12 cellular contexts compared by ENCODE assay signal in genomic region chr6:99590728-99591672, GRCh38. TPM values are rescaled to one million over a fixed set of nuclear protein-coding genes. Genes with fewer than 3 reads are reported as not detected.
DNase-seq lines count a peak whose midpoint lies in the region; ATAC-seq, FAIRE-seq and TF ChIP-seq lines count a peak whose summit lies in the region.
"Had no signal": no experiment of that assay in that cellular context is flagged by ENCODE, and none has a peak within 500 bp of the region (broad histone marks: within the 10 kb centered on the region; RNA-seq: fewer than 3 reads in every experiment).

No MANE protein-coding gene starts in this region.

- no peak overlapping the region for H3K27ac Mint-ChIP-seq in stimulated activated naive CD8-positive, alpha-beta T cell treated with anti-CD3 and anti-CD28 coated beads, Interleukin-15, amount 100 ng/mL, for 72 hours
- H3K27ac Mint-ChIP-seq in astrocyte (ENCODE audit: unreplicated experiment) = no peak overlapping the region
- H3K27ac Mint-ChIP-seq: activated naive CD4-positive, alpha-beta T cell treated with anti-CD3 and anti-CD28 coated beads, Interleukin-2, amount 50 U/mL, for 24 hours; stimulated activated memory B cell treated with anti-CD40 and anti-IgM and Interleukin-4, amounts not matched to agents 10 μg/mL and 1 μg/mL and 100 μg/mL, for 72 hours had no signal

- peaks cover 0 to 9% of the 10 kb centered on the region in 2 donors for H3K9me3 Mint-ChIP-seq in stimulated activated naive CD8-positive, alpha-beta T cell treated with anti-CD3 and anti-CD28 coated beads, Interleukin-15, amount 100 ng/mL, for 72 hours
- H3K9me3 Mint-ChIP-seq in astrocyte (ENCODE audit: unreplicated experiment) = no peaks in the 10 kb centered on the region

- no peak overlapping the region for H2BK15ac ChIP-seq in mesenchymal stem cell (ENCODE audit: low read depth, poor library complexity, severe bottlenecking)

- no peak overlapping the region for H2BK5ac ChIP-seq in mesenchymal stem cell (ENCODE audit: low read depth, low read length, poor library complexity, severe bottlenecking)

- no peaks in the 10 kb centered on the region for H3K36me3 Mint-ChIP-seq in astrocyte (ENCODE audit: low read depth, unreplicated experiment)
- H3K36me3 Mint-ChIP-seq: stimulated activated memory B cell treated with anti-CD40 and anti-IgM and Interleukin-4, amounts not matched to agents 10 μg/mL and 1 μg/mL and 100 μg/mL, for 72 hours had no signal

- no peak overlapping the region for H3K27ac ChIP-seq in astrocyte (ENCODE audit: low read depth, low read length)
- no peak overlapping the region for H3K27ac ChIP-seq in mesenchymal stem cell (ENCODE audit: low read length, poor library complexity, severe bottlenecking)
- no peak overlapping the region for H3K27ac ChIP-seq in transverse colon

- TF ChIP-seq CTCF in astrocyte (IDR thresholded peaks at IDR 0.05; ENCODE audit: insufficient read depth, low read depth, low read length) = no peak
- no peak for TF ChIP-seq CTCF in transverse colon (IDR thresholded peaks at IDR 0.05)

- no peaks in the 10 kb centered on the region for H3K36me3 ChIP-seq in astrocyte (ENCODE audit: insufficient read depth, low read length)
- H3K36me3 ChIP-seq in mesenchymal stem cell (ENCODE audit: control insufficient read depth in 1 of 2, insufficient read depth in 2 of 2, low read depth in 1 of 2, low read length in 2 of 2) = no peaks in the 10 kb centered on the region
- H3K36me3 ChIP-seq in transverse colon = no peaks in the 10 kb centered on the region

- H3K79me2 ChIP-seq in astrocyte (ENCODE audit: insufficient read depth, low read length) = no peaks in the 10 kb centered on the region

- in situ Hi-C loops in transverse colon (cut with MboI; ENCODE audit: low pct_ligation_motif_present in 1 of 4, low pct_unique_long_range_greater_than_20kb in 1 of 4, low sequenced_read_pairs in 3 of 4) = no loop called here

- H3K9ac ChIP-seq in astrocyte (ENCODE audit: low read length) = no peak overlapping the region
- H3K9ac ChIP-seq in mesenchymal stem cell (ENCODE audit: low read length) = no peak overlapping the region

- H3K23ac ChIP-seq in mesenchymal stem cell (ENCODE audit: low read length in 2 of 2) = peak overlapping the region in 1 of 2 experiments; percentile 60

- ATAC-seq in stimulated activated naive CD8-positive, alpha-beta T cell treated with anti-CD3 and anti-CD28 coated beads, Interleukin-15, amount 100 ng/mL, for 72 hours = no peak
- ATAC-seq in stimulated activated naive CD8-positive, alpha-beta T cell treated with anti-CD3 and anti-CD28 coated beads, Interleukin-15, Interleukin-2, amounts not matched to agents 100 U/mL and 50 U/mL, for 24 hours = no peak
- no peak for ATAC-seq in GM21723 (IDR thresholded peaks at IDR 0.05; ENCODE audit: unreplicated experiment)
- ATAC-seq: mucosa of descending colon; stimulated activated memory B cell treated with anti-CD40 and anti-IgM and Interleukin-4, amounts not matched to agents 10 μg/mL and 1 μg/mL and 100 μg/mL, for 72 hours had no signal

- peak in 1 of 2 donors; percentile 9 for DNase-seq in stimulated activated naive CD8-positive, alpha-beta T cell treated with anti-CD3 and anti-CD28 coated beads, Interleukin-15, amount 100 ng/mL, for 72 hours
- DNase-seq in stimulated activated naive CD8-positive, alpha-beta T cell treated with anti-CD3 and anti-CD28 coated beads, Interleukin-15, Interleukin-2, amounts not matched to agents 100 U/mL and 50 U/mL, for 24 hours = no peak
- DNase-seq in astrocyte (ENCODE audit: low read depth) = no peak
- DNase-seq in mesenchymal stem cell = no peak
- DNase-seq in NCI-H2029 treated with DMSO at 0.1 percent for 48 hours (lab: John Stamatoyannopoulos, UW) = no peak
- DNase-seq in NCI-H1930 (lab: John Stamatoyannopoulos, UW) = no peak
- no peak for DNase-seq in transverse colon
- DNase-seq: hippocampal formation had no signal

- TF ChIP-seq EP300 in transverse colon (IDR thresholded peaks at IDR 0.05; ENCODE audit: low read depth) = no peak

- no peak overlapping the region for H3K4ac ChIP-seq in mesenchymal stem cell (ENCODE audit: low read depth in 1 of 2, low read length in 2 of 2)

- no peak overlapping the region for H4K91ac ChIP-seq in mesenchymal stem cell (ENCODE audit: low read length)

- peak overlapping the region; percentile 3 to 57 for H3K4me3 Mint-ChIP-seq in stimulated activated naive CD8-positive, alpha-beta T cell treated with anti-CD3 and anti-CD28 coated beads, Interleukin-15, amount 100 ng/mL, for 72 hours
- no peak overlapping the region for H3K4me3 Mint-ChIP-seq in astrocyte (ENCODE audit: unreplicated experiment)
- H3K4me3 Mint-ChIP-seq: stimulated activated memory B cell treated with anti-CD40 and anti-IgM and Interleukin-4, amounts not matched to agents 10 μg/mL and 1 μg/mL and 100 μg/mL, for 72 hours had no signal

- FAIRE-seq in astrocyte (lab: Jason Lieb, UNC) = no peak

- peaks cover 11% of the 10 kb centered on the region for H3K4me1 ChIP-seq in astrocyte (ENCODE audit: insufficient read depth, low read length)
- H3K4me1 ChIP-seq in mesenchymal stem cell (ENCODE audit: control insufficient read depth, insufficient read depth, low read depth, low read length) = peaks cover 20% of the 10 kb centered on the region
- peaks cover 14 to 25% (median 23%) of the 10 kb centered on the region in 4 donors for H3K4me1 ChIP-seq in transverse colon

- H4K20me1 ChIP-seq in astrocyte (ENCODE audit: insufficient read depth, low read length) = no peaks in the 10 kb centered on the region

- no peak overlapping the region for H2BK12ac ChIP-seq in mesenchymal stem cell (ENCODE audit: low read length in 2 of 2)

- H2BK120ac ChIP-seq in mesenchymal stem cell (ENCODE audit: low read depth, low read length) = no peak overlapping the region

- peak overlapping the region; percentile 55 for H3K4me2 ChIP-seq in astrocyte (ENCODE audit: low read length)
- H3K4me2 ChIP-seq in mesenchymal stem cell (ENCODE audit: low read length, poor library complexity, severe bottlenecking) = peak overlapping the region; percentile 55

- H3K27me3 ChIP-seq in astrocyte (ENCODE audit: insufficient read depth, low read length) (peaks cover 84% of the 10 kb centered on the region), mesenchymal stem cell (ENCODE audit: control insufficient read depth in 1 of 2, insufficient read depth in 1 of 2, low read length in 2 of 2) (peaks cover 74 to 77% of the 10 kb centered on the region in 2 experiments), transverse colon (peaks cover 90% of the 10 kb centered on the region)

- H3K4me3 ChIP-seq in astrocyte (ENCODE audit: insufficient read depth, low read depth, low read length) (no peak overlapping the region), mesenchymal stem cell (ENCODE audit: insufficient read depth in 1 of 2, low read depth in 1 of 2, low read length in 2 of 2) (peak overlapping the region in 1 of 2 experiments; percentile 48), transverse colon (peak overlapping the region in 1 of 4 donors; percentile 10)
- H3K4me3 ChIP-seq: mucosa of descending colon had no signal

- peaks cover 31% of the 10 kb centered on the region for H3K4me1 Mint-ChIP-seq in stimulated activated naive CD8-positive, alpha-beta T cell treated with anti-CD3 and anti-CD28 coated beads, Interleukin-15, amount 100 ng/mL, for 72 hours
- peaks cover 4% of the 10 kb centered on the region for H3K4me1 Mint-ChIP-seq in astrocyte (ENCODE audit: low read depth, unreplicated experiment)

- no peak for TF ChIP-seq POLR2A in transverse colon (IDR thresholded peaks at IDR 0.05)

- WGBS in mesenchymal stem cell = 3% methylated on average over 62 of the region's 63 CpGs
- WGBS in transverse colon (ENCODE audit: low coverage in 1 of 2), 2 donors = 0 to 10% methylated on average over 1 to 58 of the region's 63 CpGs

- no peak overlapping the region for H3K18ac ChIP-seq in mesenchymal stem cell (ENCODE audit: low read depth in 1 of 2, low read length in 2 of 2)

- H3K79me1 ChIP-seq in mesenchymal stem cell (replicated peaks; ENCODE audit: low read length, poor library complexity, severe bottlenecking) = no peaks in the 10 kb centered on the region

- peaks cover 93% of the 10 kb centered on the region for H3K27me3 Mint-ChIP-seq in stimulated activated naive CD8-positive, alpha-beta T cell treated with anti-CD3 and anti-CD28 coated beads, Interleukin-15, amount 100 ng/mL, for 72 hours
- H3K27me3 Mint-ChIP-seq in astrocyte (ENCODE audit: low read depth, unreplicated experiment) = peaks cover 76% of the 10 kb centered on the region

- no peak overlapping the region for H2AK5ac ChIP-seq in mesenchymal stem cell (ENCODE audit: low read length, severe bottlenecking)

- no peak overlapping the region for H4K8ac ChIP-seq in mesenchymal stem cell (ENCODE audit: low read length)

- intact Hi-C loops in transverse colon (cut with DNase I; ENCODE audit: low total_unique reads) = loop anchor here (5.0 kb wide), 1 partner anchor 151 kb away; no protein-coding TSS in a partner anchor

- H2AFZ ChIP-seq in astrocyte (ENCODE audit: low read depth, low read length) (peak overlapping the region; percentile 22), mesenchymal stem cell (ENCODE audit: low read depth, low read length) (no peak overlapping the region)

- no peak overlapping the region for H3K14ac ChIP-seq in mesenchymal stem cell (ENCODE audit: low read length in 2 of 2)

- no peaks in the 10 kb centered on the region for H3K9me3 ChIP-seq in astrocyte (ENCODE audit: insufficient read depth, low read depth, low read length)
- H3K9me3 ChIP-seq in mesenchymal stem cell (ENCODE audit: control insufficient read depth, low read length) = peaks cover 18% of the 10 kb centered on the region
- no peaks in the 10 kb centered on the region for H3K9me3 ChIP-seq in transverse colon
- H3K9me3 ChIP-seq: mucosa of descending colon had no signal

RNA-seq across cellular contexts. Expression of gene PRDM13, which starts 15.6 kb away (rescaled TPM):
- total RNA-seq in astrocyte (not detected in 2 replicates), transverse colon (not detected)
- not detected for polyA plus RNA-seq in mesenchymal stem cell (2013, experiment 1 of 2)
- not detected for polyA plus RNA-seq in mesenchymal stem cell (2013, experiment 2 of 2)
- total RNA-seq: mucosa of descending colon had no signal

RNA-seq across cellular contexts. Expression of gene CCNC, which starts 22.5 kb away (rescaled TPM):
- total RNA-seq in astrocyte = 51.5 and 51.8 TPM in 2 replicates
- polyA plus RNA-seq in mesenchymal stem cell (2013, experiment 1 of 2) = 26.7 TPM
- polyA plus RNA-seq in mesenchymal stem cell (2013, experiment 2 of 2) = 27.8 TPM
- 100 to 1,000 TPM in 1 of 4 donors, 10 to 100 TPM in 3; 47.0 to 104 (median 63.6) TPM for total RNA-seq in transverse colon
